Comparison of ENCODE assay signal across 15 cellular contexts in the genomic region with DNA sequence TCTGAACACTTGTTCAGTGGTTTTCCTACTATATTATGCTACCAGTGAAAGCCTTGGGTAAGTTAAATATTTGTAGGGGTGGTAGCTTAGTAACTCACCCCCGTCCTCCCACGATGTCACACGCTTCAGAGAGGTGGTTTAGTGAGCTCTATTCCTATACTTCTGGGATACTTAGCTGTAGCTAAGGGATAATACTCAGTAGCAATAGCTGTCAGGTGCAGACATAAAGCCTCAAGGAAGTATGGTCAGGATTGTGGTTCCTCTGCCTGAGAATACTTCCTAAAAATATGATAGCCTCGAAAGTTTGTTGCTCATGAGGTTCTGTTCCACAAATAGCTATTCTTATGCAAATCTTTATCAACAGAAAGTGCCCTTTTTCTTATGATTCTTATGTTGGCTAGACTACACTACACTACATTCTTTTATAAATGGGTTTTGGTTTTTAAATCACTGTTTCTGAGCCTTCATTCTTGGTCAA. TPM values are rescaled to one million over a fixed set of nuclear protein-coding genes. Genes with fewer than 3 reads are reported as not detected.
DNase-seq lines count a peak whose midpoint lies in the region; ATAC-seq lines count a peak whose summit lies in the region.
"Had no signal": no experiment of that assay in that cellular context is flagged by ENCODE, and none has a peak within 500 bp of the region (broad histone marks: within the 10 kb centered on the region; RNA-seq: fewer than 3 reads in every experiment).

No MANE protein-coding gene starts in this region.

- no peaks in the 10 kb centered on the region for H3K4me1 Mint-ChIP-seq in activated T-helper 17 cell treated with anti-CD3 and anti-CD28 coated beads, Interleukin-2, amount 50 U/mL, for 72 hours

- H3K9me3 ChIP-seq in aorta (ENCODE audit: control insufficient read depth, low read length) = no peaks in the 10 kb centered on the region
- H3K9me3 ChIP-seq: ovary, testis had no signal

- H3K27me3 ChIP-seq in aorta (ENCODE audit: control insufficient read depth in 1 of 2, insufficient read depth in 2 of 2, low read length in 1 of 2) = no peaks in the 10 kb centered on the region
- H3K27me3 ChIP-seq: ovary, testis had no signal

- H3K4me1 ChIP-seq in aorta (ENCODE audit: control insufficient read depth in 1 of 2, insufficient read depth in 2 of 2, low read length in 2 of 2) = no peaks in the 10 kb centered on the region
- H3K4me1 ChIP-seq: testis had no signal

- peak overlapping the region; percentile 17 for H3K27ac Mint-ChIP-seq in activated T-helper 17 cell treated with anti-CD3 and anti-CD28 coated beads, Interleukin-2, amount 50 U/mL, for 72 hours

- H3K27ac ChIP-seq in aorta (ENCODE audit: low read depth in 1 of 2, low read length in 2 of 2) = no peak overlapping the region
- H3K27ac ChIP-seq: ovary, testis had no signal

- no peaks in the 10 kb centered on the region for H3K9me3 Mint-ChIP-seq in activated T-helper 17 cell treated with anti-CD3 and anti-CD28 coated beads, Interleukin-2, amount 50 U/mL, for 72 hours
- H3K9me3 Mint-ChIP-seq: activated T-cell treated with anti-CD3 and anti-CD28 coated beads, Interleukin-2, amount 50 U/mL, for 4 hours had no signal

- H3K36me3 ChIP-seq in aorta (ENCODE audit: control insufficient read depth in 1 of 2, insufficient read depth in 2 of 2, low read length in 1 of 2) = peaks cover 14 to 17% of the 10 kb centered on the region in 2 donors
- H3K36me3 ChIP-seq: ovary had no signal

- intact Hi-C loops in aorta (cut with DNase I) = no loop called here

- H3K4me3 Mint-ChIP-seq in activated T-helper 17 cell treated with anti-CD3 and anti-CD28 coated beads, Interleukin-2, amount 50 U/mL, for 72 hours = no peak overlapping the region
- H3K4me3 Mint-ChIP-seq: activated T-cell treated with anti-CD3 and anti-CD28 coated beads, Interleukin-2, amount 50 U/mL, for 4 hours had no signal

- 81 to 89% methylated on average over 4 of the region's 4 CpGs for WGBS in aorta, 2 donors

- peak; percentile 64 for ATAC-seq in GM19452 (IDR thresholded peaks at IDR 0.05; ENCODE audit: unreplicated experiment)
- peak; percentile 45 for ATAC-seq in HG03097 (IDR thresholded peaks at IDR 0.05; ENCODE audit: low FRiP score, unreplicated experiment)
- no peak for ATAC-seq in activated T-helper 17 cell treated with anti-CD3 and anti-CD28 coated beads, Interleukin-2, amount 50 U/mL, for 72 hours (replicated peaks)
- ATAC-seq in aorta (ENCODE audit: low FRiP score) = no peak
- ATAC-seq: activated T-cell treated with anti-CD3 and anti-CD28 coated beads, Interleukin-2, amount 50 U/mL, for 4 hours had no signal

- no peaks in the 10 kb centered on the region for H3K27me3 Mint-ChIP-seq in activated T-helper 17 cell treated with anti-CD3 and anti-CD28 coated beads, Interleukin-2, amount 50 U/mL, for 72 hours

- H3K4me3 ChIP-seq in aorta (ENCODE audit: low read length in 2 of 2) = no peak overlapping the region
- H3K4me3 ChIP-seq: ovary, testis had no signal

- DNase-seq in GF-D8 (lab: John Stamatoyannopoulos, UW) (peak; percentile 32), midbrain (lab: John Stamatoyannopoulos, UW) (no peak), aorta (no peak), NCI-H345 (lab: John Stamatoyannopoulos, UW) (no peak)
- no peak for DNase-seq in activated CD4-positive, alpha-beta T cell treated with anti-CD3 and anti-CD28 coated beads, Interleukin-2, amount 50 U/mL, for 48 hours
- DNase-seq: activated T-cell treated with anti-CD3 and anti-CD28 coated beads, Interleukin-2, amount 50 U/mL, for 4 hours; foreskin fibroblast; ovary; stimulated activated CD4-positive, alpha-beta T cell treated with anti-CD3 and anti-CD28 coated beads, Interleukin-4, amount 100 ng/mL, for 1 hour; T1000; testis had no signal

- H3K36me3 Mint-ChIP-seq in activated T-helper 17 cell treated with anti-CD3 and anti-CD28 coated beads, Interleukin-2, amount 50 U/mL, for 72 hours (ENCODE audit: low read depth) = peaks cover 100% of the 10 kb centered on the region

RNA-seq across cellular contexts. Expression of a gene that starts 11.9 kb away (rescaled TPM):
- 100 to 1,000 TPM; 102 to 132 TPM for total RNA-seq in activated T-helper 17 cell treated with anti-CD3 and anti-CD28 coated beads, Interleukin-2, amount 50 U/mL, for 72 hours
- total RNA-seq in aorta = 10 to 100 TPM; 76.1 to 80.3 TPM
- 10 to 100 TPM; 34.7 to 69.4 TPM for polyA plus RNA-seq in aorta

RNA-seq across cellular contexts. Expression of a gene that starts 17.7 kb away (rescaled TPM):
- under 1 TPM; 0.71 TPM for total RNA-seq in activated T-helper 17 cell treated with anti-CD3 and anti-CD28 coated beads, Interleukin-2, amount 50 U/mL, for 72 hours
- total RNA-seq in aorta = not detected
- not detected for polyA plus RNA-seq in aorta
- total RNA-seq: cerebellum, ovary had no signal
- polyA plus RNA-seq: ovary had no signal

RNA-seq across cellular contexts. Expression of a gene that starts 29.4 kb away (rescaled TPM):
- total RNA-seq in activated T-helper 17 cell treated with anti-CD3 and anti-CD28 coated beads, Interleukin-2, amount 50 U/mL, for 72 hours = 1 to 10 TPM in 1 of 2 donors, under 1 TPM in 1; 0.79 to 3.2 TPM
- 10 to 100 TPM; 12.6 to 17.3 TPM for total RNA-seq in aorta
- 10 to 100 TPM in 1 of 2 donors, 1 to 10 TPM in 1; 3.3 to 13.8 TPM for polyA plus RNA-seq in aorta

Comparison
In these comparisons a context has a peak if more than half of its experiments do, and no peak if none do; other contexts are left out.
1. ATAC-seq: peak in GM19452 (single experiment) and HG03097 (single experiment); none in activated T-helper 17 cell treated with anti-CD3 and anti-CD28 coated beads, Interleukin-2, amount 50 U/mL, for 72 hours (single experiment) and aorta (single experiment).